ENCODE assay signal across 11 cellular contexts in genomic region chr2:6772366-6772710, GRCh38.
DNase-seq lines count a peak whose midpoint lies in the region; FAIRE-seq and TF ChIP-seq lines count a peak whose summit lies in the region.
"Had no signal": no experiment of that assay in that cellular context is flagged by ENCODE, and none has a peak within 500 bp of the region (broad histone marks: within the 10 kb centered on the region; RNA-seq: fewer than 3 reads in every experiment).

No MANE protein-coding gene starts in this region.

- peaks cover 13% of the 10 kb centered on the region for H3K4me1 Mint-ChIP-seq in endodermal cell

- DNase-seq in NCI-H748 (lab: John Stamatoyannopoulos, UW; ENCODE audit: unreplicated experiment) = peak; percentile 61
- no peak for DNase-seq in NCI-H748 treated with DMSO at 0.1 percent for 48 hours (lab: John Stamatoyannopoulos, UW)
- DNase-seq in NCI-H82 treated with DMSO at 0.1 percent for 48 hours (lab: John Stamatoyannopoulos, UW; ENCODE audit: unreplicated experiment) = peak; percentile 21
- DNase-seq in endodermal cell = peak; percentile 63
- DNase-seq in urothelium cell line (ENCODE audit: low spot score) = peak; percentile 42
- no peak for DNase-seq in T-helper 1 cell
- DNase-seq in retina = no peak
- DNase-seq in erythroblast (lab: John Stamatoyannopoulos, UW) = no peak
- DNase-seq: activated CD4-positive, alpha-beta T cell treated with anti-CD3 and anti-CD28 coated beads for 36 hours; activated effector memory CD4-positive, alpha-beta T cell treated with Interleukin-2 at 50 U/mL for 16 hours had no signal

- WGBS in endodermal cell (ENCODE audit: insufficient coverage in 1 of 2, insufficient read length in 1 of 2), 2 experiments = 67% methylated on average over 7 of the region's 7 CpGs; no CpG with 5 or more reads in 1 of the 2 experiments

- peak overlapping the region; percentile 90 for H3K27ac ChIP-seq in endodermal cell (ENCODE audit: low read depth, low read length)

- peaks cover 10% of the 10 kb centered on the region for H3K27me3 Mint-ChIP-seq in endodermal cell (ENCODE audit: insufficient read depth)

- no peaks in the 10 kb centered on the region for H3K9me3 ChIP-seq in endodermal cell (ENCODE audit: control insufficient read depth, low read length)

- no peaks in the 10 kb centered on the region for H3K27me3 ChIP-seq in endodermal cell (ENCODE audit: control insufficient read depth, insufficient read depth, low read length, poor library complexity, severe bottlenecking)

- no peak for FAIRE-seq in urothelium cell line (lab: Jason Lieb, UNC)

- H3K4me3 Mint-ChIP-seq in endodermal cell = no peak overlapping the region
- H3K4me3 Mint-ChIP-seq: activated CD4-positive, alpha-beta T cell treated with anti-CD3 and anti-CD28 coated beads for 36 hours had no signal

- no peak overlapping the region for H3K27ac Mint-ChIP-seq in endodermal cell
- H3K27ac Mint-ChIP-seq: activated CD4-positive, alpha-beta T cell treated with anti-CD3 and anti-CD28 coated beads for 36 hours had no signal

- no peak for TF ChIP-seq POLR2A in erythroblast (IDR thresholded peaks at IDR 0.05; ENCODE audit: low read length)

- TF ChIP-seq CTCF in endodermal cell (conservative IDR thresholded peaks at IDR 0.05) = no peak

- H3K4me1 ChIP-seq in endodermal cell (ENCODE audit: control insufficient read depth, insufficient read depth, low read length) = no peaks in the 10 kb centered on the region

- H3K4me3 ChIP-seq in endodermal cell (ENCODE audit: low read length) = no peak overlapping the region
- H3K4me3 ChIP-seq: lung had no signal

- no peaks in the 10 kb centered on the region for H3K36me3 ChIP-seq in endodermal cell (ENCODE audit: control insufficient read depth, insufficient read depth, low read length)

- peaks cover 4% of the 10 kb centered on the region for H3K9me3 Mint-ChIP-seq in endodermal cell

- H3K36me3 Mint-ChIP-seq in endodermal cell (ENCODE audit: low read depth) = no peaks in the 10 kb centered on the region

- no peak overlapping the region for H3K9ac ChIP-seq in endodermal cell (ENCODE audit: extremely low read depth, low read length, poor library complexity, severe bottlenecking)

Comparison
In these comparisons a context has a peak if more than half of its experiments do, and no peak if none do; other contexts are left out.
1. DNase-seq: peak in NCI-H748 (single experiment), NCI-H82 treated with DMSO at 0.1 percent for 48 hours (single experiment), endodermal cell (single experiment) and urothelium cell line (single experiment); none in NCI-H748 treated with DMSO at 0.1 percent for 48 hours (single experiment), T-helper 1 cell (0 of 5), retina (single experiment) and erythroblast (0 of 2).